In genomic region chr16:5041604-5042133, GRCh38 we compare ENCODE assay signal across 1 cellular context.
TF ChIP-seq lines count a peak whose summit lies in the region.

No MANE protein-coding gene starts in this region.

TF ChIP-seq in H1, 55 proteins besides CTCF, POLR2A, EP300 and RAD21:
- no peak for TF ChIP-seq SUZ12 (IDR thresholded peaks at IDR 0.05; ENCODE audit: low read length)
TF ChIP-seq in H1: peak in this region for 0.
